18 cellular contexts compared by ENCODE assay signal in genomic region chr2:167581961-167582574, GRCh38.
A peak's percentile ranks its signal among the peaks of the same experiment; 100 is the strongest.
DNase-seq lines count a peak whose midpoint lies in the region; ATAC-seq and TF ChIP-seq lines count a peak whose summit lies in the region.
"Had no signal": no experiment of that assay in that cellular context is flagged by ENCODE, and none has a peak within 500 bp of the region (broad histone marks: within the 10 kb centered on the region; RNA-seq: fewer than 3 reads in every experiment).

No MANE protein-coding gene starts in this region.

- in situ Hi-C loops in GM23248 (cut with MboI): no loop called here

- no peaks in the 10 kb centered on the region for H3F3A ChIP-seq in GM23248 (ENCODE audit: insufficient read depth)

- H3K4ac ChIP-seq in trophoblast cell (ENCODE audit: low read depth, low read length): no peak overlapping the region

- no peak overlapping the region for H3K9ac ChIP-seq in GM23248
- no peak overlapping the region for H3K9ac ChIP-seq in trophoblast cell (ENCODE audit: low read length)

- peaks cover 6% of the 10 kb centered on the region for H3K4me1 Mint-ChIP-seq in endothelial cell (ENCODE audit: unreplicated experiment)
- H3K4me1 Mint-ChIP-seq: activated naive CD4-positive, alpha-beta T cell treated with anti-CD3 and anti-CD28 coated beads, Interleukin-2, amount 50 U/mL, for 24 hours; natural killer cell had no signal

- H3K9me3 ChIP-seq in GM23248 (ENCODE audit: low read depth) (no peaks in the 10 kb centered on the region), trophoblast cell (ENCODE audit: insufficient read depth, low read depth, low read length) (no peaks in the 10 kb centered on the region)
- H3K9me3 ChIP-seq: left lung, tibial artery had no signal

- ATAC-seq in HG03439 (IDR thresholded peaks at IDR 0.05; ENCODE audit: unreplicated experiment): no peak
- ATAC-seq: left lung had no signal

- no peak for TF ChIP-seq CTCF in choroid plexus epithelial cell (conservative IDR thresholded peaks at IDR 0.05; ENCODE audit: low read depth, low read length)
- no peak for TF ChIP-seq CTCF in endothelial cell (IDR thresholded peaks at IDR 0.05; ENCODE audit: unreplicated experiment)

- H3K4me2 ChIP-seq in GM23248 (ENCODE audit: unreplicated experiment) (peak overlapping the region; percentile 53), trophoblast cell (ENCODE audit: low read length) (no peak overlapping the region)
- H3K4me2 ChIP-seq: PC-9 had no signal

- no peak overlapping the region for H3K14ac ChIP-seq in trophoblast cell (ENCODE audit: low read length)

- H3K9me3 Mint-ChIP-seq in endothelial cell (ENCODE audit: unreplicated experiment): no peaks in the 10 kb centered on the region
- H3K9me3 Mint-ChIP-seq: activated naive CD4-positive, alpha-beta T cell treated with anti-CD3 and anti-CD28 coated beads, Interleukin-2, amount 50 U/mL, for 24 hours; natural killer cell had no signal

- H4K12ac ChIP-seq in trophoblast cell (ENCODE audit: low read depth, low read length): no peak overlapping the region

- H2BK120ac ChIP-seq in trophoblast cell (ENCODE audit: insufficient read depth, low read length, poor library complexity): no peak overlapping the region

- H3K79me2 ChIP-seq in GM23248 (ENCODE audit: insufficient read depth) (no peaks in the 10 kb centered on the region), trophoblast cell (ENCODE audit: control insufficient read depth, insufficient read depth, low read length, poor library complexity) (no peaks in the 10 kb centered on the region)

- H3K4me3 ChIP-seq in GM23248 (no peak overlapping the region), choroid plexus epithelial cell (ENCODE audit: low read depth, low read length) (peak overlapping the region; percentile 30), trophoblast cell (ENCODE audit: low read depth, low read length) (no peak overlapping the region)
- H3K4me3 ChIP-seq: left lung, PC-9, tibial artery had no signal

- H4K20me1 ChIP-seq in GM23248 (ENCODE audit: insufficient read depth): no peaks in the 10 kb centered on the region

- no peak overlapping the region for H4K8ac ChIP-seq in trophoblast cell (ENCODE audit: low read depth, low read length)

- H3K27me3 ChIP-seq in GM23248 (replicated peaks; ENCODE audit: insufficient read depth) (no peaks in the 10 kb centered on the region), trophoblast cell (ENCODE audit: insufficient read depth, low read length) (no peaks in the 10 kb centered on the region)
- H3K27me3 ChIP-seq: left lung, tibial artery had no signal

- DNase-seq in GM23248 (peak; percentile 48), NCI-H69 (lab: John Stamatoyannopoulos, UW) (peak; percentile 43), choroid plexus epithelial cell (ENCODE audit: low read depth) (peak; percentile 43), renal cortical epithelial cell (ENCODE audit: low read depth) (peak; percentile 17), endothelial cell (ENCODE audit: low spot score) (no peak), UCSD-AML1 (lab: John Stamatoyannopoulos, UW; ENCODE audit: unreplicated experiment) (no peak), trophoblast cell (no peak)
- DNase-seq: activated CD4-positive, CD25-positive, alpha-beta regulatory T cell treated with anti-CD3 and anti-CD28 coated beads, Interleukin-2, amount 50 U/mL, for 72 hours; central memory CD4-positive, alpha-beta T cell; DMS79; hypothalamus; natural killer cell; PC-9; stimulated activated CD4-positive, alpha-beta T cell treated with anti-CD3 and anti-CD28 coated beads, Interleukin-1b, Interleukin-23, amount 100 ng/mL, for 48 hours; tibial artery had no signal

- H3K27me3 Mint-ChIP-seq in endothelial cell (ENCODE audit: unreplicated experiment): no peaks in the 10 kb centered on the region
- H3K27me3 Mint-ChIP-seq: activated naive CD4-positive, alpha-beta T cell treated with anti-CD3 and anti-CD28 coated beads, Interleukin-2, amount 50 U/mL, for 24 hours had no signal

- H2AFZ ChIP-seq in GM23248 (no peak overlapping the region), trophoblast cell (ENCODE audit: insufficient read depth, low read length, poor library complexity) (no peak overlapping the region)
- H2AFZ ChIP-seq: PC-9 had no signal

- H2BK5ac ChIP-seq in trophoblast cell (ENCODE audit: low read depth, low read length, poor library complexity): no peak overlapping the region

- H3K27ac Mint-ChIP-seq in endothelial cell (ENCODE audit: unreplicated experiment): no peak overlapping the region
- H3K27ac Mint-ChIP-seq: activated naive CD4-positive, alpha-beta T cell treated with anti-CD3 and anti-CD28 coated beads, Interleukin-2, amount 50 U/mL, for 24 hours; natural killer cell had no signal

- H3K36me3 ChIP-seq in GM23248 (ENCODE audit: low read depth): no peaks in the 10 kb centered on the region
- no peaks in the 10 kb centered on the region for H3K36me3 ChIP-seq in trophoblast cell (ENCODE audit: control insufficient read depth in 1 of 2, insufficient read depth in 2 of 2, low read length in 2 of 2)
- H3K36me3 ChIP-seq: left lung, tibial artery had no signal

- 1 to 2% methylated on average over 6 of the region's 6 CpGs for WGBS in GM23248 (ENCODE audit: low coverage in 1 of 2, low lambda C conversion rate in 2 of 2, missing lambda C conversion rate in 2 of 2), 2 experiments
- WGBS in trophoblast cell (ENCODE audit: extremely low coverage, insufficient coverage, insufficient read length): no CpG with 5 or more reads among the region's 6 CpGs

- H3K79me1 ChIP-seq in trophoblast cell (ENCODE audit: low read length): no peaks in the 10 kb centered on the region

- H2BK12ac ChIP-seq in trophoblast cell (ENCODE audit: low read length): no peak overlapping the region

- no peak overlapping the region for H3K4me3 Mint-ChIP-seq in endothelial cell (ENCODE audit: unreplicated experiment)
- H3K4me3 Mint-ChIP-seq: activated naive CD4-positive, alpha-beta T cell treated with anti-CD3 and anti-CD28 coated beads, Interleukin-2, amount 50 U/mL, for 24 hours; natural killer cell had no signal

- no peak overlapping the region for H4K91ac ChIP-seq in trophoblast cell (ENCODE audit: low read depth, low read length)

- H3K23ac ChIP-seq in trophoblast cell (ENCODE audit: low read length): no peak overlapping the region

- H2AK5ac ChIP-seq in trophoblast cell (ENCODE audit: low read length): no peak overlapping the region

- H3K4me1 ChIP-seq in GM23248 (ENCODE audit: insufficient read depth) (no peaks in the 10 kb centered on the region), trophoblast cell (ENCODE audit: control insufficient read depth in 1 of 2, insufficient read depth in 2 of 2, low read length in 2 of 2) (no peaks in the 10 kb centered on the region)
- H3K4me1 ChIP-seq: left lung, tibial artery had no signal

- no peaks in the 10 kb centered on the region for H3K36me3 Mint-ChIP-seq in endothelial cell (ENCODE audit: low read depth, unreplicated experiment)
- H3K36me3 Mint-ChIP-seq: activated naive CD4-positive, alpha-beta T cell treated with anti-CD3 and anti-CD28 coated beads, Interleukin-2, amount 50 U/mL, for 24 hours; natural killer cell had no signal

- no peak overlapping the region for H3K18ac ChIP-seq in trophoblast cell (ENCODE audit: low read length)

- H3K27ac ChIP-seq in GM23248: no peak overlapping the region
- no peak overlapping the region for H3K27ac ChIP-seq in trophoblast cell (ENCODE audit: low read depth, low read length)
- H3K27ac ChIP-seq: left lung, PC-9, tibial artery had no signal

- H3K9me2 ChIP-seq in GM23248 (ENCODE audit: insufficient read depth): no peaks in the 10 kb centered on the region

Comparison
In these comparisons a context has a peak if more than half of its experiments do, and no peak if none do; other contexts are left out.
1. DNase-seq: peak in GM23248 (single experiment), NCI-H69 (single experiment), choroid plexus epithelial cell (single experiment) and renal cortical epithelial cell (single experiment); none in endothelial cell (single experiment), UCSD-AML1 (single experiment) and trophoblast cell (0 of 2).